ENCODE assay signal across 11 cellular contexts in genomic region chr22:19176732-19177131, GRCh38. TPM values are rescaled to one million over a fixed set of nuclear protein-coding genes. Genes with fewer than 3 reads are reported as not detected.
DNase-seq lines count a peak whose midpoint lies in the region; ATAC-seq and TF ChIP-seq lines count a peak whose summit lies in the region.
"Had no signal": no experiment of that assay in that cellular context is flagged by ENCODE, and none has a peak within 500 bp of the region (broad histone marks: within the 10 kb centered on the region; RNA-seq: fewer than 3 reads in every experiment).

No MANE protein-coding gene starts in this region.

- H3K27me3 Mint-ChIP-seq in activated T-helper 1 cell treated with anti-CD3 and anti-CD28 coated beads, Interleukin-12 subunit alpha, Interleukin-12 subunit beta, Interleukin-2, Interleukin-4 antibody, amounts not matched to agents 30 ng/mL and 10 ng/mL and 1 ng/mL, durations not matched to agents 14 hours and 24 hours and 36 hours (ENCODE audit: insufficient read depth): peaks cover 1% of the 10 kb centered on the region
- peaks cover 2 to 8% (median 6%) of the 10 kb centered on the region in 3 donors for H3K27me3 Mint-ChIP-seq in immature natural killer cell (ENCODE audit: low read depth in 3 of 3)

- no peak for DNase-seq in activated T-helper 1 cell treated with anti-CD3 and anti-CD28 coated beads, Interleukin-12 subunit alpha, Interleukin-12 subunit beta, Interleukin-2, Interleukin-4 antibody, amounts not matched to agents 30 ng/mL and 10 ng/mL and 1 ng/mL, durations not matched to agents 14 hours and 24 hours and 36 hours (ENCODE audit: low spot score)
- DNase-seq in immature natural killer cell: no peak
- no peak for DNase-seq in amygdala (lab: John Stamatoyannopoulos, UW)
- DNase-seq in C1 segment of cervical spinal cord (lab: John Stamatoyannopoulos, UW): no peak
- no peak for DNase-seq in left lobe of liver (ENCODE audit: low spot score)
- DNase-seq: NCI-H2029 had no signal

- TF ChIP-seq CTCF in 22Rv1 (IDR thresholded peaks at IDR 0.05): no peak

- no peak overlapping the region for H3K27ac Mint-ChIP-seq in activated T-helper 1 cell treated with anti-CD3 and anti-CD28 coated beads, Interleukin-12 subunit alpha, Interleukin-12 subunit beta, Interleukin-2, Interleukin-4 antibody, amounts not matched to agents 30 ng/mL and 10 ng/mL and 1 ng/mL, durations not matched to agents 14 hours and 24 hours and 36 hours
- H3K27ac Mint-ChIP-seq in immature natural killer cell: peak overlapping the region in 2 of 6 donors; percentile 55 to 70

- no peak for ATAC-seq in GM18505 (IDR thresholded peaks at IDR 0.05; ENCODE audit: unreplicated experiment)
- ATAC-seq in GM21576 (IDR thresholded peaks at IDR 0.05; ENCODE audit: unreplicated experiment): no peak
- no peak for ATAC-seq in left lobe of liver

- H3K27ac ChIP-seq in 22Rv1: peak overlapping the region; percentile 93

- peaks cover 33% of the 10 kb centered on the region for H3K4me1 Mint-ChIP-seq in activated T-helper 1 cell treated with anti-CD3 and anti-CD28 coated beads, Interleukin-12 subunit alpha, Interleukin-12 subunit beta, Interleukin-2, Interleukin-4 antibody, amounts not matched to agents 30 ng/mL and 10 ng/mL and 1 ng/mL, durations not matched to agents 14 hours and 24 hours and 36 hours (ENCODE audit: low read depth)
- H3K4me1 Mint-ChIP-seq in immature natural killer cell: peaks cover 22 to 25% of the 10 kb centered on the region in 2 donors

- peaks cover 3% of the 10 kb centered on the region for H3K36me3 Mint-ChIP-seq in activated T-helper 1 cell treated with anti-CD3 and anti-CD28 coated beads, Interleukin-12 subunit alpha, Interleukin-12 subunit beta, Interleukin-2, Interleukin-4 antibody, amounts not matched to agents 30 ng/mL and 10 ng/mL and 1 ng/mL, durations not matched to agents 14 hours and 24 hours and 36 hours (ENCODE audit: low read depth)
- H3K36me3 Mint-ChIP-seq in immature natural killer cell: no peaks in the 10 kb centered on the region

- intact Hi-C loops in activated T-helper 1 cell treated with anti-CD3 and anti-CD28 coated beads, Interleukin-12 subunit alpha, Interleukin-12 subunit beta, Interleukin-2, Interleukin-4 antibody, amounts not matched to agents 30 ng/mL and 10 ng/mL and 1 ng/mL, durations not matched to agents 14 hours and 24 hours and 36 hours (cut with micrococcal nuclease): loop anchor here (5.0 kb wide), 2 partner anchors 69 to 271 kb away; partner anchors contain the start of gene C22orf39

- peak overlapping the region; percentile 73 for H3K4me3 Mint-ChIP-seq in activated T-helper 1 cell treated with anti-CD3 and anti-CD28 coated beads, Interleukin-12 subunit alpha, Interleukin-12 subunit beta, Interleukin-2, Interleukin-4 antibody, amounts not matched to agents 30 ng/mL and 10 ng/mL and 1 ng/mL, durations not matched to agents 14 hours and 24 hours and 36 hours
- peak overlapping the region; percentile 68 to 74 (median 70) for H3K4me3 Mint-ChIP-seq in immature natural killer cell

- H3K9me3 Mint-ChIP-seq in activated T-helper 1 cell treated with anti-CD3 and anti-CD28 coated beads, Interleukin-12 subunit alpha, Interleukin-12 subunit beta, Interleukin-2, Interleukin-4 antibody, amounts not matched to agents 30 ng/mL and 10 ng/mL and 1 ng/mL, durations not matched to agents 14 hours and 24 hours and 36 hours: no peaks in the 10 kb centered on the region
- H3K9me3 Mint-ChIP-seq in immature natural killer cell: no peaks in the 10 kb centered on the region

- TF ChIP-seq POLR2A in GM18505 (IDR thresholded peaks at IDR 0.05; ENCODE audit: borderline replicate concordance, extremely low read depth, insufficient read depth, insufficient read length): peak; percentile 19

RNA-seq across cellular contexts. Expression of gene SLC25A1, which starts 1.8 kb away (rescaled TPM):
- total RNA-seq in activated T-helper 1 cell treated with anti-CD3 and anti-CD28 coated beads, Interleukin-12 subunit alpha, Interleukin-12 subunit beta, Interleukin-2, Interleukin-4 antibody, amounts not matched to agents 30 ng/mL and 10 ng/mL and 1 ng/mL, durations not matched to agents 14 hours and 24 hours and 36 hours: 31.7 and 34.0 TPM in 2 replicates
- polyA plus RNA-seq in immature natural killer cell: 10 to 100 TPM; 53.6 to 78.7 (median 57.6) TPM
- 152 TPM for total RNA-seq in left lobe of liver

RNA-seq across cellular contexts. Expression of gene GSC2, which starts 26.6 kb away (rescaled TPM):
- 0.26 TPM in 1 of 2 replicates, not detected in the other for total RNA-seq in activated T-helper 1 cell treated with anti-CD3 and anti-CD28 coated beads, Interleukin-12 subunit alpha, Interleukin-12 subunit beta, Interleukin-2, Interleukin-4 antibody, amounts not matched to agents 30 ng/mL and 10 ng/mL and 1 ng/mL, durations not matched to agents 14 hours and 24 hours and 36 hours
- polyA plus RNA-seq in immature natural killer cell: not detected
- not detected for total RNA-seq in left lobe of liver
- total RNA-seq: bronchial epithelial cell, urinary bladder had no signal
- polyA plus RNA-seq: urinary bladder had no signal

RNA-seq across cellular contexts. Expression of gene ESS2, which starts 32.3 kb away (rescaled TPM):
- 20.8 and 22.8 TPM in 2 replicates for total RNA-seq in activated T-helper 1 cell treated with anti-CD3 and anti-CD28 coated beads, Interleukin-12 subunit alpha, Interleukin-12 subunit beta, Interleukin-2, Interleukin-4 antibody, amounts not matched to agents 30 ng/mL and 10 ng/mL and 1 ng/mL, durations not matched to agents 14 hours and 24 hours and 36 hours
- 10 to 100 TPM in 1 of 3 donors, 1 to 10 TPM in 2; 1.6 to 13.2 (median 4.8) TPM for polyA plus RNA-seq in immature natural killer cell
- total RNA-seq in left lobe of liver: 5.2 TPM

RNA-seq across cellular contexts. Expression of gene TSSK2, which starts 45.6 kb away (rescaled TPM):
- not detected in 2 replicates for total RNA-seq in activated T-helper 1 cell treated with anti-CD3 and anti-CD28 coated beads, Interleukin-12 subunit alpha, Interleukin-12 subunit beta, Interleukin-2, Interleukin-4 antibody, amounts not matched to agents 30 ng/mL and 10 ng/mL and 1 ng/mL, durations not matched to agents 14 hours and 24 hours and 36 hours
- not detected for polyA plus RNA-seq in immature natural killer cell
- total RNA-seq in left lobe of liver: not detected
- total RNA-seq: bronchial epithelial cell, urinary bladder had no signal

RNA-seq across cellular contexts. Expression of gene DGCR2, which starts 54.5 kb away (rescaled TPM):
- total RNA-seq in activated T-helper 1 cell treated with anti-CD3 and anti-CD28 coated beads, Interleukin-12 subunit alpha, Interleukin-12 subunit beta, Interleukin-2, Interleukin-4 antibody, amounts not matched to agents 30 ng/mL and 10 ng/mL and 1 ng/mL, durations not matched to agents 14 hours and 24 hours and 36 hours: 23.2 and 24.1 TPM in 2 replicates
- 10 to 100 TPM; 19.4 to 51.7 (median 31.6) TPM for polyA plus RNA-seq in immature natural killer cell
- total RNA-seq in left lobe of liver: 30.5 TPM
